In genomic region chr13:60397693-60398437, GRCh38 we compare ENCODE assay signal across 8 cellular contexts. TPM values are rescaled to one million over a fixed set of nuclear protein-coding genes. Genes with fewer than 3 reads are reported as not detected.
DNase-seq lines count a peak whose midpoint lies in the region; ATAC-seq, FAIRE-seq and TF ChIP-seq lines count a peak whose summit lies in the region.

No MANE protein-coding gene starts in this region.

- H3K27me3 ChIP-seq in AG04450 (ENCODE audit: control insufficient read depth, insufficient read depth, low read length) = no peaks in the 10 kb centered on the region

- FAIRE-seq in GM18507 (lab: Jason Lieb, UNC) = peak; percentile 76

- H3K9me3 Mint-ChIP-seq in activated CD8-positive, alpha-beta T cell treated with anti-CD3 and anti-CD28 coated beads, Interleukin-2, amount 10 ng/mL, durations not matched to agents 7 days and 5 days (ENCODE audit: insufficient read depth) = no peaks in the 10 kb centered on the region
- H3K9me3 Mint-ChIP-seq in stimulated activated naive CD8-positive, alpha-beta T cell treated with anti-CD3 and anti-CD28 coated beads, Interleukin-15, Interleukin-2, amounts not matched to agents 100 ng/mL and 50 ng/mL, for 24 hours = no peaks in the 10 kb centered on the region

- peaks cover 4% of the 10 kb centered on the region for H3K27me3 Mint-ChIP-seq in activated CD8-positive, alpha-beta T cell treated with anti-CD3 and anti-CD28 coated beads, Interleukin-2, amount 10 ng/mL, durations not matched to agents 7 days and 5 days (ENCODE audit: low read depth)
- no peaks in the 10 kb centered on the region for H3K27me3 Mint-ChIP-seq in stimulated activated naive CD8-positive, alpha-beta T cell treated with anti-CD3 and anti-CD28 coated beads, Interleukin-15, Interleukin-2, amounts not matched to agents 100 ng/mL and 50 ng/mL, for 24 hours

- H3K4me3 ChIP-seq in AG04450 (ENCODE audit: low read depth, low read length) (peak overlapping the region; percentile 74), epithelial cell of proximal tubule (ENCODE audit: low read depth, low read length) (peak overlapping the region; percentile 85)

- DNase-seq in AG04450 (ENCODE audit: low read depth, low spot score) (peak; percentile 29), GM18507 (ENCODE audit: extremely low spot score, insufficient read length, low read depth) (peak; percentile 17), NCI-H2227 (lab: John Stamatoyannopoulos, UW; ENCODE audit: unreplicated experiment) (peak; percentile 67), epithelial cell of proximal tubule (ENCODE audit: low read depth) (no peak), mucosa of gallbladder (ENCODE audit: low spot score) (peak; percentile 41)
- DNase-seq in activated CD8-positive, alpha-beta T cell treated with anti-CD3 and anti-CD28 coated beads, Interleukin-2, amount 10 ng/mL, durations not matched to agents 7 days and 5 days = peak; percentile 56

- H3K36me3 Mint-ChIP-seq in activated CD8-positive, alpha-beta T cell treated with anti-CD3 and anti-CD28 coated beads, Interleukin-2, amount 10 ng/mL, durations not matched to agents 7 days and 5 days (ENCODE audit: low read depth) = no peaks in the 10 kb centered on the region
- H3K36me3 Mint-ChIP-seq in stimulated activated naive CD8-positive, alpha-beta T cell treated with anti-CD3 and anti-CD28 coated beads, Interleukin-15, Interleukin-2, amounts not matched to agents 100 ng/mL and 50 ng/mL, for 24 hours (ENCODE audit: low read depth) = peaks cover 4% of the 10 kb centered on the region

- POLR2A ChIA-PET in AG04450 (lab: Yijun Ruan, JAX) = no interaction called here
- POLR2A ChIA-PET in activated CD8-positive, alpha-beta T cell treated with anti-CD3 and anti-CD28 coated beads, Interleukin-2, amount 10 ng/mL, durations not matched to agents 7 days and 5 days (lab: Charles Lee) = interaction anchor here (1.0 kb wide), 1 partner anchor 14 kb away, joined by 5 read pairs; no protein-coding TSS in a partner anchor

- peaks cover 2% of the 10 kb centered on the region; the same call in 1 of the 2 replicates for H3K9me3 ChIP-seq in AG04450 (ENCODE audit: control insufficient read depth, insufficient read depth, low read length)

- TF ChIP-seq CTCF in AG04450 (IDR thresholded peaks at IDR 0.05; ENCODE audit: low read depth, low read length) (0 out of 2 replicates have a peak, but pooled peaks have one; percentile 4), epithelial cell of proximal tubule (conservative IDR thresholded peaks at IDR 0.05; ENCODE audit: low read depth, low read length) (no peak)

- H3K4me1 Mint-ChIP-seq in activated CD8-positive, alpha-beta T cell treated with anti-CD3 and anti-CD28 coated beads, Interleukin-2, amount 10 ng/mL, durations not matched to agents 7 days and 5 days (ENCODE audit: low read depth) = peaks cover 36% of the 10 kb centered on the region
- peaks cover 47% of the 10 kb centered on the region for H3K4me1 Mint-ChIP-seq in stimulated activated naive CD8-positive, alpha-beta T cell treated with anti-CD3 and anti-CD28 coated beads, Interleukin-15, Interleukin-2, amounts not matched to agents 100 ng/mL and 50 ng/mL, for 24 hours (ENCODE audit: low read depth)

- ATAC-seq in HG02970 (IDR thresholded peaks at IDR 0.05; ENCODE audit: low FRiP score, unreplicated experiment) = peak; percentile 23
- peak; percentile 17 for ATAC-seq in activated CD8-positive, alpha-beta T cell treated with anti-CD3 and anti-CD28 coated beads, Interleukin-2, amount 10 ng/mL, durations not matched to agents 7 days and 5 days

- H3K27ac ChIP-seq in AG04450 (ENCODE audit: low read depth, low read length) = peak overlapping the region; percentile 89

- CTCF ChIA-PET in AG04450 (lab: Charles Lee) = interaction anchor here (0.8 to 2.9 kb wide), 3 partner anchors 14 to 42 kb away, joined by 3 to 10 read pairs (median 5); no protein-coding TSS in a partner anchor
- CTCF ChIA-PET in activated CD8-positive, alpha-beta T cell treated with anti-CD3 and anti-CD28 coated beads, Interleukin-2, amount 10 ng/mL, durations not matched to agents 7 days and 5 days (lab: Charles Lee) = interaction anchor here (1.2 to 1.5 kb wide), 4 partner anchors 12 to 56 kb away, joined by 3 to 6 read pairs (median 3); no protein-coding TSS in a partner anchor

- H3K4me3 Mint-ChIP-seq in activated CD8-positive, alpha-beta T cell treated with anti-CD3 and anti-CD28 coated beads, Interleukin-2, amount 10 ng/mL, durations not matched to agents 7 days and 5 days = peak overlapping the region; percentile 83
- peak overlapping the region; percentile 95 for H3K4me3 Mint-ChIP-seq in stimulated activated naive CD8-positive, alpha-beta T cell treated with anti-CD3 and anti-CD28 coated beads, Interleukin-15, Interleukin-2, amounts not matched to agents 100 ng/mL and 50 ng/mL, for 24 hours

- H3K27ac Mint-ChIP-seq in activated CD8-positive, alpha-beta T cell treated with anti-CD3 and anti-CD28 coated beads, Interleukin-2, amount 10 ng/mL, durations not matched to agents 7 days and 5 days = peak overlapping the region; percentile 95
- peak overlapping the region; percentile 98 for H3K27ac Mint-ChIP-seq in stimulated activated naive CD8-positive, alpha-beta T cell treated with anti-CD3 and anti-CD28 coated beads, Interleukin-15, Interleukin-2, amounts not matched to agents 100 ng/mL and 50 ng/mL, for 24 hours

RNA-seq across cellular contexts. Expression of gene TDRD3, which starts 0.8 kb away (rescaled TPM):
- polyA plus RNA-seq in AG04450 (2011; rRNA removed) = 8.3 and 10.8 TPM in 2 replicates
- 9.8 and 21.0 TPM in 2 replicates for polyA minus RNA-seq in AG04450 (2011; rRNA and poly(A)+ RNA removed)
- total RNA-seq in activated CD8-positive, alpha-beta T cell treated with anti-CD3 and anti-CD28 coated beads, Interleukin-2, amount 10 ng/mL, durations not matched to agents 7 days and 5 days = 10 to 100 TPM; 21.7 to 22.2 TPM
- total RNA-seq in epithelial cell of proximal tubule (8.2 and 8.8 TPM in 2 replicates), mucosa of gallbladder (30.8 TPM)
